15 cellular contexts compared by ENCODE assay signal in the genomic region with DNA sequence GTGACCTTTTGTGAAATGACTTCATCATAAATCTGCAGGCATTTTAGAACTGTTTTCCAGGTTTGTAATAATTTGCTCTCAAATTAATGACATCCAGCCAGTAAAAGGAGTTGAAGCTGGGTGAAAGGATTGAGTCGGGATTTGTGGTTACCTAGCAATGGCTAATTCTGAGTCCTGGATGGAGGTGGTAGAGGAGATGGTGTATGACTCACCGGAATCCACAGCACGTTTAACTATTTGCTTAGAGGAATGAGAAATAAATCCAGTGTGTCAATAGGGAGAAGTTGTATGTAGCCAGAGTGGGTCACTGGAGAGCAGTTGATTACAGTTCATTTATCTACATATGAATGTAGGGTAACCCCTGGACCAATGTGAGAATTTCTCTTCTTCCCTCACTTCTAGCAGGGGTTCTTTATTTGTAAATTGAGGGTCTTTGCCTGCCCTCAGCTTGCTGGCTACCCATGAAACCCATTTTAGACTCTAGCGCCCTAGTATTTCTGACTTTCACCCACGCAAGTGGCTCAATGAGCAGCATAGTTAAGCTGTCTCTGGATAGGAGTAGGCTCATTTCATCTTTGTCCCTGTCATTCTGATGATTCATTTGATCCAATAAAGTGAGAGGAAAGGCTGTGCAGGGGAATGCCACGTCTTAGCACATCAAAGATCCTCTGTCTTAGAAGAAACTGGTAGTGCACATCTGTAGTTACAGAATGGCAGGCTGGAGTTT.
A peak's percentile ranks its signal among the peaks of the same experiment; 100 is the strongest.
DNase-seq lines count a peak whose midpoint lies in the region; ATAC-seq and TF ChIP-seq lines count a peak whose summit lies in the region.
"Had no signal": no experiment of that assay in that cellular context is flagged by ENCODE, and none has a peak within 500 bp of the region (broad histone marks: within the 10 kb centered on the region; RNA-seq: fewer than 3 reads in every experiment).

No MANE protein-coding gene starts in this region.

- TF ChIP-seq CTCF in foreskin fibroblast (IDR thresholded peaks at IDR 0.05; ENCODE audit: low read depth, low read length) (no peak), retinal pigment epithelial cell (conservative IDR thresholded peaks at IDR 0.05; ENCODE audit: low read depth, low read length) (peak; percentile 11)

- DNase-seq in DMS53 (lab: John Stamatoyannopoulos, UW): peak; percentile 22
- no peak for DNase-seq in DMS53 treated with DMSO at 0.1 percent for 48 hours (lab: John Stamatoyannopoulos, UW; ENCODE audit: unreplicated experiment)
- DNase-seq in SW480 (ENCODE audit: low spot score): peak; percentile 73
- DNase-seq in foreskin fibroblast: peak; percentile 57 to 85
- DNase-seq in retinal pigment epithelial cell (ENCODE audit: low read depth): peak; percentile 98
- no peak for DNase-seq in NCI-H187 (lab: John Stamatoyannopoulos, UW)
- no peak for DNase-seq in activated CD4-positive, alpha-beta T cell treated with anti-CD3 and anti-CD28 coated beads, Interleukin-2, amount 50 U/mL, for 4 hours
- DNase-seq: activated B cell treated with CpG ODN at 0.5 μM for 24 hours; activated CD8-positive, alpha-beta memory T cell treated with anti-CD3 and anti-CD28 coated beads, Interleukin-2, amount 50 U/mL, for 48 hours; central memory CD4-positive, alpha-beta T cell; COR-L47; NCI-H226; trophoblast cell had no signal

- no peak for ATAC-seq in GM21786 (IDR thresholded peaks at IDR 0.05; ENCODE audit: unreplicated experiment)
- ATAC-seq: stimulated activated effector memory CD8-positive, alpha-beta T cell treated with anti-CD3 and anti-CD28 coated beads, Interleukin-12 subunit alpha, Interleukin-12 subunit beta, amount 100 ng/mL, for 72 hours had no signal

- no peak overlapping the region for H3K4me3 ChIP-seq in foreskin fibroblast (ENCODE audit: low read depth in 1 of 2, low read length in 2 of 2)
- no peak overlapping the region for H3K4me3 ChIP-seq in retinal pigment epithelial cell (ENCODE audit: low read length)

Comparison
In these comparisons a context has a peak if more than half of its experiments do, and no peak if none do; other contexts are left out.
1. DNase-seq: peak in DMS53 (single experiment), SW480 (single experiment), foreskin fibroblast (2 of 2) and retinal pigment epithelial cell (single experiment); none in DMS53 treated with DMSO at 0.1 percent for 48 hours (single experiment), NCI-H187 (0 of 2) and activated CD4-positive, alpha-beta T cell treated with anti-CD3 and anti-CD28 coated beads, Interleukin-2, amount 50 U/mL, for 4 hours (0 of 2).